ENCODE assay signal across 8 cellular contexts in the genomic region with DNA sequence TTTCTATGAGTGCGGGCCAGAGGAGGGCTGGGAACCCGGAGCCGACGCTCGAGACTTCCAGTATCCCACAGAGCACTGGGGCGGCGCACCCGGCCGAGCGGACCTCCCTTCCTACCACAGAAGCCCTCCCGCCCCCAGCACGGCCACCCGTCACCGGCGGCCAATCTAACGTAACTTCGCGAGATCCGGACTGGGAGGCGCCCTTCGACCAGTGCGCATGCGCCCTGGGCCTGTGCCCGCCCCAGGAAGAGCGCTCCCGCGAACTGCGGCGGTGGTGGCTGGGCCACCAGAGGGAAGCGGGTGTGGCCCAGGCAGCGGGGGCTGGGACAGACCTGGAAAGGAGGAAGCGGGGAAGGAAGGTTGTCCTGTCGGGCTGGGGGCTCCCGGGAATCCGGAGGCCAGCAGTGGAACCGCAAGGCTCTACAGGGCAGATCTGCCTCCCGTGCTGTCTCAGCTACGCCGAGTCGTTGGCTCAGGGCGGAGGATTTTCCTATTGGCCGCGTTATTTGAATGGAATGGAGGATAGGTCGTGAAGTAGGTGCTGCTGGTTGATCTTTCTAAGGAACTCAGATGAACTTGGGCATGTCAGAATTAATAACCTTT. TPM values are rescaled to one million over a fixed set of nuclear protein-coding genes. Genes with fewer than 3 reads are reported as not detected.
DNase-seq lines count a peak whose midpoint lies in the region; ATAC-seq and TF ChIP-seq lines count a peak whose summit lies in the region.

TSS of gene PPP1R12A (minus strand) at position 77 of the 603 bp plus-strand sequence. CDS start 166 bp downstream, outside the sequence.

- H3K4me1 ChIP-seq in osteoblast (ENCODE audit: insufficient read depth, low read length) = peaks cover 22% of the 10 kb centered on the region
- H3K4me1 ChIP-seq in thoracic aorta (ENCODE audit: control insufficient read depth in 1 of 2, low read depth in 2 of 2) = peaks cover 13 to 20% of the 10 kb centered on the region in 2 donors

- TF ChIP-seq CTCF in GM10248 (IDR thresholded peaks at IDR 0.05; ENCODE audit: control extremely low read depth, extremely low read depth, low read depth, missing control alignments) (no peak), osteoblast (IDR thresholded peaks at IDR 0.05; ENCODE audit: extremely low read depth, low read depth, low read length) (no peak), thoracic aorta (IDR thresholded peaks at IDR 0.05) (peak; percentile 22)

- no peaks in the 10 kb centered on the region for H3K27me3 ChIP-seq in osteoblast (ENCODE audit: insufficient read depth, low read length)
- H3K27me3 ChIP-seq in thoracic aorta (replicated peaks; ENCODE audit: insufficient read depth) = no peaks in the 10 kb centered on the region

- H3K79me2 ChIP-seq in osteoblast (ENCODE audit: insufficient read depth, low read length) = peaks cover 62% of the 10 kb centered on the region

- no peaks in the 10 kb centered on the region for H3K36me3 Mint-ChIP-seq in activated naive CD8-positive, alpha-beta T cell

- H2AFZ ChIP-seq in osteoblast (ENCODE audit: low read length) = peak within 1 kb of the TSS; percentile 94

- H3K27me3 Mint-ChIP-seq in activated naive CD8-positive, alpha-beta T cell = no peaks in the 10 kb centered on the region

- peak within 1 kb of the TSS; percentile 97 for H3K4me3 ChIP-seq in osteoblast (ENCODE audit: insufficient read depth, low read length)
- peak within 1 kb of the TSS; percentile 99 for H3K4me3 ChIP-seq in thoracic aorta

- POLR2A ChIA-PET in GM10248 (lab: Yijun Ruan, JAX) = no interaction called here

- CTCF ChIA-PET in GM10248 (lab: Yijun Ruan, JAX) = interaction anchor here (1.0 to 1.5 kb wide), 2 partner anchors 10 to 12 kb away, joined by 4 read pairs; no protein-coding TSS in a partner anchor

- H3K27ac Mint-ChIP-seq in activated naive CD8-positive, alpha-beta T cell = peak within 1 kb of the TSS; percentile 98

- peak within 1 kb of the TSS; percentile 93 for H3K27ac ChIP-seq in osteoblast (ENCODE audit: low read depth, low read length)
- peak within 1 kb of the TSS; percentile 99 to 100 for H3K27ac ChIP-seq in thoracic aorta

- DNase-seq in GM10248 (ENCODE audit: extremely low spot score) (peak; percentile 93), NCI-H1092 treated with DMSO at 0.1 percent for 48 hours (lab: John Stamatoyannopoulos, UW) (peak; percentile 92), SKM-1 (lab: John Stamatoyannopoulos, UW; ENCODE audit: unreplicated experiment) (peak; percentile 48), glomerular visceral epithelial cell (ENCODE audit: extremely low spot score) (peak; percentile 98), osteoblast (ENCODE audit: insufficient read length, low spot score, missing footprints) (peak; percentile 93), thoracic aorta (ENCODE audit: low spot score) (peak; percentile 92)

- H3K9me3 ChIP-seq in osteoblast (ENCODE audit: low read depth, low read length) = no peaks in the 10 kb centered on the region
- no peaks in the 10 kb centered on the region for H3K9me3 ChIP-seq in thoracic aorta

- H3K36me3 ChIP-seq in osteoblast (ENCODE audit: insufficient read depth, low read length) (no peaks in the 10 kb centered on the region), thoracic aorta (no peaks in the 10 kb centered on the region)

- H3K4me1 Mint-ChIP-seq in activated naive CD8-positive, alpha-beta T cell (ENCODE audit: low read depth) = peaks cover 35% of the 10 kb centered on the region

- H3K9me3 Mint-ChIP-seq in activated naive CD8-positive, alpha-beta T cell (ENCODE audit: low read depth) = no peaks in the 10 kb centered on the region

- peak within 1 kb of the TSS; percentile 94 for H3K4me3 Mint-ChIP-seq in activated naive CD8-positive, alpha-beta T cell

- ATAC-seq in HG02610 (IDR thresholded peaks at IDR 0.05; ENCODE audit: unreplicated experiment) (peak; percentile 93), thoracic aorta (ENCODE audit: insufficient number of reproducible peaks, low FRiP score, low read depth) (peak; percentile 90)

- peak within 1 kb of the TSS; percentile 99 for H3K4me2 ChIP-seq in osteoblast (ENCODE audit: insufficient read depth, low read length)

- H4K20me1 ChIP-seq in osteoblast (ENCODE audit: insufficient read depth, low read length) = peaks cover 22% of the 10 kb centered on the region

RNA-seq across cellular contexts. Expression of gene PPP1R12A, which starts in this region (rescaled TPM):
- total RNA-seq in osteoblast = 118 and 165 TPM in 2 replicates
- 100 to 1,000 TPM; 151 to 199 TPM for total RNA-seq in thoracic aorta

Comparison
In these comparisons a context has a peak if more than half of its experiments do, and no peak if none do; other contexts are left out.
1. Peak in every context shown above with its lines: DNase-seq, ATAC-seq, H3K4me3 ChIP-seq and H3K27ac ChIP-seq.
2. DNase-seq: peak in every context shown above with its lines; median percentile 98 in glomerular visceral epithelial cell; 93 in GM10248; 93 in osteoblast; 92 in NCI-H1092 treated with DMSO at 0.1 percent for 48 hours; 92 in thoracic aorta; 48 in SKM-1.